ENCODE assay signal across 30 cellular contexts in genomic region chr6:3981917-3982316, GRCh38.
"Had no signal": no experiment of that assay in that cellular context is flagged by ENCODE, and none has a peak within 500 bp of the region (broad histone marks: within the 10 kb centered on the region; RNA-seq: fewer than 3 reads in every experiment).

No MANE protein-coding gene starts in this region.

- DNase-seq: naive B cell; naive thymus-derived CD8-positive, alpha-beta T cell; nucleus accumbens; ovary; posterior cingulate gyrus; psoas muscle; right cardiac atrium; right lobe of liver; sigmoid colon; small intestine; stimulated activated CD4-positive, alpha-beta T cell treated with anti-CD3 and anti-CD28 coated beads, Interleukin-15, amount 100 ng/mL, for 24 hours; stimulated activated CD4-positive, alpha-beta T cell treated with anti-CD3 and anti-CD28 coated beads, Interleukin-2, amount 100 ng/mL, for 24 hours; stimulated activated CD4-positive, alpha-beta T cell treated with anti-CD3 and anti-CD28 coated beads, Interleukin-2, amount 100 ng/mL, for 48 hours; stimulated activated CD4-positive, alpha-beta T cell treated with anti-CD3 and anti-CD28 coated beads, Interleukin-4, amount 100 ng/mL, for 24 hours; stimulated activated naive CD4-positive, alpha-beta T cell; stimulated activated naive CD8-positive, alpha-beta T cell treated with anti-CD3 and anti-CD28 coated beads, Interleukin-15, amount 100 ng/mL, for 72 hours; stimulated activated naive CD8-positive, alpha-beta T cell treated with anti-CD3 and anti-CD28 coated beads, Interleukin-15, Interleukin-2, amounts not matched to agents 100 U/mL and 50 U/mL, for 24 hours; substantia nigra; testis; tibial artery; transverse colon; upper lobe of right lung; uterus had no signal

- H3K27me3 Mint-ChIP-seq: naive B cell; naive thymus-derived CD8-positive, alpha-beta T cell; stimulated activated memory B cell treated with anti-CD40 and anti-IgM and Interleukin-4, amounts not matched to agents 10 μg/mL and 1 μg/mL and 100 μg/mL, for 72 hours; stimulated activated naive CD8-positive, alpha-beta T cell treated with anti-CD3 and anti-CD28 coated beads, Interleukin-15, amount 100 ng/mL, for 72 hours; type B pancreatic cell had no signal

- H3K4me3 Mint-ChIP-seq: naive B cell; naive thymus-derived CD8-positive, alpha-beta T cell; natural killer cell treated with Interleukin-12 subunit alpha and Interleukin-12 subunit beta and Interleukin-15 and Interleukin-18, amount 100 ng/mL, for 72 hours; stimulated activated memory B cell treated with anti-CD40 and anti-IgM and Interleukin-4, amounts not matched to agents 10 μg/mL and 1 μg/mL and 100 μg/mL, for 72 hours; stimulated activated naive CD8-positive, alpha-beta T cell treated with anti-CD3 and anti-CD28 coated beads, Interleukin-15, amount 100 ng/mL, for 72 hours; type B pancreatic cell had no signal

- H2AFZ ChIP-seq: parathyroid adenoma had no signal

- H3K9ac ChIP-seq: parathyroid adenoma had no signal

- H3K9me3 Mint-ChIP-seq: natural killer cell treated with Interleukin-12 subunit alpha and Interleukin-12 subunit beta and Interleukin-15 and Interleukin-18, amount 100 ng/mL, for 72 hours; stimulated activated naive CD8-positive, alpha-beta T cell treated with anti-CD3 and anti-CD28 coated beads, Interleukin-15, amount 100 ng/mL, for 72 hours had no signal

- H3K36me3 ChIP-seq: neutrophil, ovary, right lobe of liver, sigmoid colon, suprapubic skin, tibial artery, transverse colon, upper lobe of right lung, uterus had no signal

- H3K27me3 ChIP-seq: ovary, right lobe of liver, sigmoid colon, suprapubic skin, testis, tibial artery, transverse colon, upper lobe of right lung, uterus had no signal

- H3K4me1 ChIP-seq: parathyroid adenoma, suprapubic skin, testis, uterus had no signal

- H3K27ac Mint-ChIP-seq: naive B cell; naive thymus-derived CD8-positive, alpha-beta T cell; natural killer cell treated with Interleukin-12 subunit alpha and Interleukin-12 subunit beta and Interleukin-15 and Interleukin-18, amount 100 ng/mL, for 72 hours; progenitor cell of endocrine pancreas; stimulated activated memory B cell treated with anti-CD40 and anti-IgM and Interleukin-4, amounts not matched to agents 10 μg/mL and 1 μg/mL and 100 μg/mL, for 72 hours; stimulated activated naive CD8-positive, alpha-beta T cell treated with anti-CD3 and anti-CD28 coated beads, Interleukin-15, amount 100 ng/mL, for 72 hours; type B pancreatic cell had no signal

- ATAC-seq: naive thymus-derived CD8-positive, alpha-beta T cell; natural killer cell treated with Interleukin-12 subunit alpha and Interleukin-12 subunit beta and Interleukin-15 and Interleukin-18, amount 100 ng/mL, for 72 hours; psoas muscle; right cardiac atrium; right lobe of liver; stimulated activated memory B cell treated with anti-CD40 and anti-IgM and Interleukin-4, amounts not matched to agents 10 μg/mL and 1 μg/mL and 100 μg/mL, for 72 hours; stimulated activated naive CD8-positive, alpha-beta T cell treated with anti-CD3 and anti-CD28 coated beads, Interleukin-15, amount 100 ng/mL, for 72 hours; stimulated activated naive CD8-positive, alpha-beta T cell treated with anti-CD3 and anti-CD28 coated beads, Interleukin-15, Interleukin-2, amounts not matched to agents 100 U/mL and 50 U/mL, for 24 hours; upper lobe of right lung had no signal

- H3K9me3 ChIP-seq: neutrophil, ovary, psoas muscle, right lobe of liver, sigmoid colon, suprapubic skin, testis, tibial artery, transverse colon, upper lobe of right lung, uterus had no signal

- H3K27ac ChIP-seq: neutrophil, ovary, parathyroid adenoma, psoas muscle, right lobe of liver, sigmoid colon, suprapubic skin, testis, tibial artery, transverse colon, upper lobe of right lung, uterus had no signal

- H3K4me3 ChIP-seq: ovary, psoas muscle, right lobe of liver, sigmoid colon, suprapubic skin, testis, tibial artery, transverse colon, upper lobe of right lung, uterus had no signal
